Comparison of ENCODE assay signal across 32 cellular contexts in the genomic region with DNA sequence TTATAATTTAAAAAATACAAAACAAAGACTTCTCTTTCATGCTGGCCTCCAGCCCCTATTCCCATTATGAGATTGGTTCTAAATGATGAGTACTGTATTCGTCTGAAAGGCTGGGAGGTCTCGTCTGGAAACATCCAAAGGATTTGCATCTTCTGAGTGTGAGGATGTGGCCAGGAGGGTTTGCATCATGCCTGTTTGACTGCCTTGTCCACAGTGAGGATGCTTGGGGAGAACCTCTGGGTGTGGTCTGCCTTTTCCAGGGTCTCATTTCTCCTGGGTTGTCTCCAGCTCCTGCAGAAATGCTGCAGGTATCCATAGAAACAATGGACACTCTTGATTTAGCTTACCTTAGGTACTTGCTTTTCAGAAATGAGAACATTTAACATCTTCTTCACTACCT. TPM values are rescaled to one million over a fixed set of nuclear protein-coding genes. Genes with fewer than 3 reads are reported as not detected.
"Had no signal": no experiment of that assay in that cellular context is flagged by ENCODE, and none has a peak within 500 bp of the region (broad histone marks: within the 10 kb centered on the region; RNA-seq: fewer than 3 reads in every experiment).

No MANE protein-coding gene starts in this region.

- H3K9me3 ChIP-seq: adrenal gland, ascending aorta, breast epithelium, esophagus squamous epithelium, gastroesophageal sphincter had no signal

- H3K27ac Mint-ChIP-seq: activated CD4-positive, alpha-beta memory T cell treated with anti-CD3 and anti-CD28 coated beads for 36 hours; activated CD4-positive, alpha-beta T cell treated with anti-CD3 and anti-CD28 coated beads for 36 hours; activated CD4-positive, alpha-beta T cell treated with anti-CD3 and anti-CD28 coated beads, Interleukin-2, amount 10 ng/mL, durations not matched to agents 24 days and 14 days; activated CD8-positive, alpha-beta T cell treated with anti-CD3 and anti-CD28 coated beads, Interleukin-2, amount 10 ng/mL, durations not matched to agents 7 days and 5 days; activated naive CD8-positive, alpha-beta T cell; activated T-helper 17 cell treated with anti-CD3 and anti-CD28 coated beads, Interleukin-2, amount 50 U/mL, for 72 hours; brain; effector memory CD8-positive, alpha-beta T cell had no signal

- H3K4me3 ChIP-seq: adrenal gland, ascending aorta, breast epithelium, cardiac muscle cell, esophagus squamous epithelium, gastroesophageal sphincter had no signal

- H3K36me3 Mint-ChIP-seq: activated CD4-positive, alpha-beta memory T cell treated with anti-CD3 and anti-CD28 coated beads for 36 hours; activated naive CD8-positive, alpha-beta T cell; brain had no signal

- H3K9me3 Mint-ChIP-seq: activated CD4-positive, alpha-beta memory T cell treated with anti-CD3 and anti-CD28 coated beads for 36 hours; activated CD4-positive, alpha-beta T cell treated with anti-CD3 and anti-CD28 coated beads, Interleukin-2, amount 10 ng/mL, durations not matched to agents 24 days and 14 days; activated T-cell treated with anti-CD3 and anti-CD28 coated beads, Interleukin-2, amount 50 U/mL, for 4 hours; activated T-helper 17 cell treated with anti-CD3 and anti-CD28 coated beads, Interleukin-2, amount 50 U/mL, for 72 hours; brain; effector memory CD8-positive, alpha-beta T cell had no signal

- H3K4me1 ChIP-seq: adrenal gland, ascending aorta, breast epithelium, gastroesophageal sphincter had no signal

- H3K36me3 ChIP-seq: adrenal gland, ascending aorta, breast epithelium, cardiac muscle cell, esophagus squamous epithelium, gastroesophageal sphincter had no signal

- H3K27me3 ChIP-seq: adrenal gland, ascending aorta, breast epithelium, gastroesophageal sphincter had no signal

- DNase-seq: activated CD4-positive, alpha-beta memory T cell treated with anti-CD3 and anti-CD28 coated beads for 36 hours; activated CD4-positive, alpha-beta T cell treated with anti-CD3 and anti-CD28 coated beads for 36 hours; activated CD4-positive, alpha-beta T cell treated with anti-CD3 and anti-CD28 coated beads, Interleukin-2, amount 10 ng/mL, durations not matched to agents 24 days and 14 days; activated CD4-positive, CD25-positive, alpha-beta regulatory T cell; activated CD4-positive, CD25-positive, alpha-beta regulatory T cell treated with anti-CD3 and anti-CD28 coated beads, Interleukin-2, amount 50 U/mL, for 72 hours; activated CD8-positive, alpha-beta T cell treated with anti-CD3 and anti-CD28 coated beads, Interleukin-2, amount 10 ng/mL, durations not matched to agents 7 days and 5 days; activated effector memory CD4-positive, alpha-beta T cell treated with Interleukin-2 at 50 U/mL for 16 hours; activated gamma-delta T cell treated with Interleukin-2 at 50 U/mL for 16 hours; activated naive CD4-positive, alpha-beta T cell treated with anti-CD3 and anti-CD28 coated beads, Interleukin-2, amount 50 U/mL, for 16 hours; activated naive CD4-positive, alpha-beta T cell treated with Interleukin-2 at 50 U/mL for 16 hours; activated T-cell treated with anti-CD3 and anti-CD28 coated beads, Interleukin-2, amount 50 U/mL, for 4 hours; central memory CD4-positive, alpha-beta T cell; cerebellar nuclear complex; cortex of kidney; dermis blood vessel endothelial cell; effector CD4-positive, alpha-beta T cell; effector memory CD8-positive, alpha-beta T cell; erythroblast; esophagus squamous epithelium; foreskin melanocyte; T-helper 2 cell had no signal

- H3K4me3 Mint-ChIP-seq: activated CD4-positive, alpha-beta memory T cell treated with anti-CD3 and anti-CD28 coated beads for 36 hours; activated CD4-positive, alpha-beta T cell treated with anti-CD3 and anti-CD28 coated beads for 36 hours; activated CD4-positive, alpha-beta T cell treated with anti-CD3 and anti-CD28 coated beads, Interleukin-2, amount 10 ng/mL, durations not matched to agents 24 days and 14 days; activated CD8-positive, alpha-beta T cell treated with anti-CD3 and anti-CD28 coated beads, Interleukin-2, amount 10 ng/mL, durations not matched to agents 7 days and 5 days; activated naive CD8-positive, alpha-beta T cell; activated T-cell treated with anti-CD3 and anti-CD28 coated beads, Interleukin-2, amount 50 U/mL, for 4 hours; activated T-helper 17 cell treated with anti-CD3 and anti-CD28 coated beads, Interleukin-2, amount 50 U/mL, for 72 hours; brain; effector memory CD8-positive, alpha-beta T cell had no signal

- H3K4me1 Mint-ChIP-seq: activated CD4-positive, alpha-beta T cell treated with anti-CD3 and anti-CD28 coated beads for 36 hours; activated CD4-positive, alpha-beta T cell treated with anti-CD3 and anti-CD28 coated beads, Interleukin-2, amount 10 ng/mL, durations not matched to agents 24 days and 14 days; activated T-helper 17 cell treated with anti-CD3 and anti-CD28 coated beads, Interleukin-2, amount 50 U/mL, for 72 hours had no signal

- H3K27ac ChIP-seq: adrenal gland, ascending aorta, breast epithelium, cardiac muscle cell, esophagus squamous epithelium, gastroesophageal sphincter had no signal

RNA-seq across cellular contexts. Expression of a gene that starts 26.4 kb away (rescaled TPM):
- total RNA-seq: activated CD4-positive, alpha-beta memory T cell treated with anti-CD3 and anti-CD28 coated beads for 36 hours; activated CD4-positive, alpha-beta T cell treated with anti-CD3 and anti-CD28 coated beads for 36 hours; activated CD4-positive, alpha-beta T cell treated with anti-CD3 and anti-CD28 coated beads, Interleukin-2, amount 10 ng/mL, durations not matched to agents 24 days and 14 days; activated CD8-positive, alpha-beta T cell treated with anti-CD3 and anti-CD28 coated beads, Interleukin-2, amount 10 ng/mL, durations not matched to agents 7 days and 5 days; activated T-cell treated with anti-CD3 and anti-CD28 coated beads, Interleukin-2, amount 50 U/mL, for 4 hours; activated T-helper 17 cell treated with anti-CD3 and anti-CD28 coated beads, Interleukin-2, amount 50 U/mL, for 72 hours; fibroblast of villous mesenchyme; glomerular endothelial cell; T-helper 1 cell treated with Interleukin-12 subunit alpha and Interleukin-12 subunit beta and Interleukin-4 antibody, amounts not matched to agents 30 ng/mL and 1 ng/mL, for 36 hours had no signal
